In genomic region chr1:222880586-222880985, GRCh38 we compare ENCODE assay signal across 11 cellular contexts.
DNase-seq lines count a peak whose midpoint lies in the region; ATAC-seq and FAIRE-seq lines count a peak whose summit lies in the region.
"Had no signal": no experiment of that assay in that cellular context is flagged by ENCODE, and none has a peak within 500 bp of the region (broad histone marks: within the 10 kb centered on the region; RNA-seq: fewer than 3 reads in every experiment).

No MANE protein-coding gene starts in this region.

- H3K36me3 Mint-ChIP-seq in activated naive CD4-positive, alpha-beta T cell treated with anti-CD3 and anti-CD28 coated beads, Interleukin-2, amount 50 U/mL, for 24 hours = peaks cover 18% of the 10 kb centered on the region

- no peak for ATAC-seq in left colon
- ATAC-seq: left lung had no signal

- H3K27me3 ChIP-seq in H7 (ENCODE audit: control insufficient read depth, insufficient read depth, low read length) = no peaks in the 10 kb centered on the region
- H3K27me3 ChIP-seq: left lung had no signal

- in situ Hi-C loops in ACHN (cut with HindIII; ENCODE audit: low pct_ligation_motif_present, low pct_unique_long_range_greater_than_20kb, low sequenced_read_pairs) = no loop called here

- no peak for FAIRE-seq in HTR-8/SVneo (lab: Jason Lieb, UNC)

- H3K4me1 Mint-ChIP-seq in activated naive CD4-positive, alpha-beta T cell treated with anti-CD3 and anti-CD28 coated beads, Interleukin-2, amount 50 U/mL, for 24 hours = peaks cover 43% of the 10 kb centered on the region

- H3K27me3 Mint-ChIP-seq in activated naive CD4-positive, alpha-beta T cell treated with anti-CD3 and anti-CD28 coated beads, Interleukin-2, amount 50 U/mL, for 24 hours = no peaks in the 10 kb centered on the region

- intact Hi-C loops in left colon (cut with DNase I, micrococcal nuclease) = no loop called here

- H3K27ac Mint-ChIP-seq in activated naive CD4-positive, alpha-beta T cell treated with anti-CD3 and anti-CD28 coated beads, Interleukin-2, amount 50 U/mL, for 24 hours = peak overlapping the region; percentile 80

- DNase-seq in ACHN = peak; percentile 28
- DNase-seq in HTR-8/SVneo (ENCODE audit: insufficient read length, low spot score) = peak; percentile 29
- peak; percentile 39 for DNase-seq in kidney glomerular epithelial cell (lab: John Stamatoyannopoulos, UW)
- DNase-seq in putamen (ENCODE audit: low spot score) = no peak
- DNase-seq in H7 = no peak
- no peak for DNase-seq in left colon
- no peak for DNase-seq in SW480 (ENCODE audit: low spot score)
- DNase-seq: Caco-2, left lung, NCI-H146 had no signal

- no peak overlapping the region for H3K4me3 Mint-ChIP-seq in activated naive CD4-positive, alpha-beta T cell treated with anti-CD3 and anti-CD28 coated beads, Interleukin-2, amount 50 U/mL, for 24 hours

- no peaks in the 10 kb centered on the region for H3K36me3 ChIP-seq in H7 (replicated peaks; ENCODE audit: control insufficient read depth, insufficient read depth, low read length)
- H3K36me3 ChIP-seq: left lung had no signal

- H3K9me3 Mint-ChIP-seq in activated naive CD4-positive, alpha-beta T cell treated with anti-CD3 and anti-CD28 coated beads, Interleukin-2, amount 50 U/mL, for 24 hours = peaks cover 5% of the 10 kb centered on the region

- H3K4me3 ChIP-seq in H7 (ENCODE audit: insufficient read depth, low read depth, low read length) = no peak overlapping the region
- H3K4me3 ChIP-seq: left lung had no signal

Comparison
In these comparisons a context has a peak if more than half of its experiments do, and no peak if none do; other contexts are left out.
1. DNase-seq: peak in ACHN (single experiment), HTR-8/SVneo (single experiment) and kidney glomerular epithelial cell (single experiment); none in putamen (single experiment), H7 (single experiment), left colon (0 of 2) and SW480 (single experiment).